In the genomic region with DNA sequence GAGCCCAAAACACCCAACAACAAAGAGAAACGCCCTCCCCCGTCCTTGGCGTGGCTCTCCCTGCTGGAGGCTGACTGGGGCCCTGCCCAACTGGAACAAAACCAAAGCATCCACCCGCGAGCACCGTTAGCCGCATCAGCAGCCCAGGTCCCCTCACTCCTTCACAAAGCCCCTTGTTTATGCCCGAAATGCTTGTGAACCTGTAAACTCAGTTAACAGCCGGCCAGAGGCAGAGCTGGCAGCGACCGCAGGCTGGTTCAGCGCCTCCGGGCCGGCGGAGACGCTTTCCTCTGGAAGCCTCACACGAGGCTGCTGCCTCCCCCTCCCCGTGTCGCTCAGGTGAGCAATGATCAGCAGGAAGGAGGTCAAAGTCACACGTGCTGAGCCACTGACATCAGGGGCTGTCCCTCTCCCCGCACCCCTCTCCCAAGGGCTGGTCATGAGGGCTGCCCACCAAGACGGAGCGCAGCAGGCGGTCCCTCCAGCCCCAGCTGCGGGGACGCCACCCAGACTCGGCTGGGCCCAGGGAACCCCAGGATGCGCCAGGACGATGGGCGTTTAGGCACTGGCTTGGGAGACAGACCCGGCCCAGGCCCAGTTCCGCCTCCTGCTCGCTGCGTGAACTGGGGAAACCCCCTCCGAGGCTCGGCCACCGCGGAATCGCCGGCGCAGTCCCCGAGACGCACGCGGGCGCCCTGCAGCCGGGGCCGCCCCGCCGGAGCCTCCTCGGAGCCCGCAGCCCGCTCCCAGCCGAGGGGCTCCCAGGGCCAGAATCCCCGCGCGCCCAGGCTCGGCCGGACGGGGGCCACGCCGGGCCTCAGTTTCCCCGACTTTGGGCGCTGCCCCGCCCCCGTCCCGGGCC, we compare ENCODE assay signal across 1 cellular context.
TF ChIP-seq lines count a peak whose summit lies in the region.

No MANE protein-coding gene starts in this region.

TF ChIP-seq in WTC11, 78 proteins besides CTCF, POLR2A, EP300 and RAD21 (continued from another document):
- TF ChIP-seq, protein P1, sequence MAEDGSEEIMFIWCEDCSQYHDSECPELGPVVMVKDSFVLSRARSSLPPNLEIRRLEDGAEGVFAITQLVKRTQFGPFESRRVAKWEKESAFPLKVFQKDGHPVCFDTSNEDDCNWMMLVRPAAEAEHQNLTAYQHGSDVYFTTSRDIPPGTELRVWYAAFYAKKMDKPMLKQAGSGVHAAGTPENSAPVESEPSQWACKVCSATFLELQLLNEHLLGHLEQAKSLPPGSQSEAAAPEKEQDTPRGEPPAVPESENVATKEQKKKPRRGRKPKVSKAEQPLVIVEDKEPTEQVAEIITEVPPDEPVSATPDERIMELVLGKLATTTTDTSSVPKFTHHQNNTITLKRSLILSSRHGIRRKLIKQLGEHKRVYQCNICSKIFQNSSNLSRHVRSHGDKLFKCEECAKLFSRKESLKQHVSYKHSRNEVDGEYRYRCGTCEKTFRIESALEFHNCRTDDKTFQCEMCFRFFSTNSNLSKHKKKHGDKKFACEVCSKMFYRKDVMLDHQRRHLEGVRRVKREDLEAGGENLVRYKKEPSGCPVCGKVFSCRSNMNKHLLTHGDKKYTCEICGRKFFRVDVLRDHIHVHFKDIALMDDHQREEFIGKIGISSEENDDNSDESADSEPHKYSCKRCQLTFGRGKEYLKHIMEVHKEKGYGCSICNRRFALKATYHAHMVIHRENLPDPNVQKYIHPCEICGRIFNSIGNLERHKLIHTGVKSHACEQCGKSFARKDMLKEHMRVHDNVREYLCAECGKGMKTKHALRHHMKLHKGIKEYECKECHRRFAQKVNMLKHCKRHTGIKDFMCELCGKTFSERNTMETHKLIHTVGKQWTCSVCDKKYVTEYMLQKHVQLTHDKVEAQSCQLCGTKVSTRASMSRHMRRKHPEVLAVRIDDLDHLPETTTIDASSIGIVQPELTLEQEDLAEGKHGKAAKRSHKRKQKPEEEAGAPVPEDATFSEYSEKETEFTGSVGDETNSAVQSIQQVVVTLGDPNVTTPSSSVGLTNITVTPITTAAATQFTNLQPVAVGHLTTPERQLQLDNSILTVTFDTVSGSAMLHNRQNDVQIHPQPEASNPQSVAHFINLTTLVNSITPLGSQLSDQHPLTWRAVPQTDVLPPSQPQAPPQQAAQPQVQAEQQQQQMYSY (CRISPR knock-in tag; IDR thresholded peaks at IDR 0.05), result 0 out of 2 replicates have a peak, but pooled peaks have one; percentile 40
- TF ChIP-seq, protein P2, sequence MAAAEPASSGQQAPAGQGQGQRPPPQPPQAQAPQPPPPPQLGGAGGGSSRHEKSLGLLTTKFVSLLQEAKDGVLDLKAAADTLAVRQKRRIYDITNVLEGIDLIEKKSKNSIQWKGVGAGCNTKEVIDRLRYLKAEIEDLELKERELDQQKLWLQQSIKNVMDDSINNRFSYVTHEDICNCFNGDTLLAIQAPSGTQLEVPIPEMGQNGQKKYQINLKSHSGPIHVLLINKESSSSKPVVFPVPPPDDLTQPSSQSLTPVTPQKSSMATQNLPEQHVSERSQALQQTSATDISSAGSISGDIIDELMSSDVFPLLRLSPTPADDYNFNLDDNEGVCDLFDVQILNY (CRISPR knock-in tag; IDR thresholded peaks at IDR 0.05), result 0 out of 2 replicates have a peak, but pooled peaks have one; percentile 22
- no peak for TF ChIP-seq ZNF416 (CRISPR knock-in tag; IDR thresholded peaks at IDR 0.05)
- TF ChIP-seq, protein P3, sequence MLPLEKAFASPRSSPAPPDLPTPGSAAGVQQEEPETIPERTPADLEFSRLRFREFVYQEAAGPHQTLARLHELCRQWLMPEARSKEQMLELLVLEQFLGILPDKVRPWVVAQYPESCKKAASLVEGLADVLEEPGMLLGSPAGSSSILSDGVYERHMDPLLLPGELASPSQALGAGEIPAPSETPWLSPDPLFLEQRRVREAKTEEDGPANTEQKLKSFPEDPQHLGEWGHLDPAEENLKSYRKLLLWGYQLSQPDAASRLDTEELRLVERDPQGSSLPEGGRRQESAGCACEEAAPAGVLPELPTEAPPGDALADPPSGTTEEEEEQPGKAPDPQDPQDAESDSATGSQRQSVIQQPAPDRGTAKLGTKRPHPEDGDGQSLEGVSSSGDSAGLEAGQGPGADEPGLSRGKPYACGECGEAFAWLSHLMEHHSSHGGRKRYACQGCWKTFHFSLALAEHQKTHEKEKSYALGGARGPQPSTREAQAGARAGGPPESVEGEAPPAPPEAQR (CRISPR knock-in tag; IDR thresholded peaks at IDR 0.05), result no peak
TF ChIP-seq in WTC11: peak in this region for 4.
